18 cellular contexts compared by ENCODE assay signal in genomic region chr2:39849982-39850526, GRCh38.
DNase-seq lines count a peak whose midpoint lies in the region; ATAC-seq, FAIRE-seq and TF ChIP-seq lines count a peak whose summit lies in the region.
"Had no signal": no experiment of that assay in that cellular context is flagged by ENCODE, and none has a peak within 500 bp of the region (broad histone marks: within the 10 kb centered on the region; RNA-seq: fewer than 3 reads in every experiment).

No MANE protein-coding gene starts in this region.

- TF ChIP-seq CTCF in HepG2 (CRISPR knock-in tag; IDR thresholded peaks at IDR 0.05) (no peak), right lobe of liver (IDR thresholded peaks at IDR 0.05) (no peak), bronchial epithelial cell (IDR thresholded peaks at IDR 0.05; ENCODE audit: insufficient read depth, low read length, severe bottlenecking) (no peak), heart left ventricle (IDR thresholded peaks at IDR 0.05) (no peak)

- H3K4me2 ChIP-seq in HepG2 (ENCODE audit: low read depth, low read length): no peak overlapping the region

- no peaks in the 10 kb centered on the region for H3K79me2 ChIP-seq in HepG2 (ENCODE audit: insufficient read depth, low read length)

- no peak for TF ChIP-seq RAD21 in HepG2 (CRISPR knock-in tag; IDR thresholded peaks at IDR 0.05)

- CTCF ChIA-PET in HepG2 (lab: Yijun Ruan, JAX; ENCODE audit: low intra/inter-chr PET ratio, low total read pairs): no interaction called here

- FAIRE-seq in HepG2 (lab: Jason Lieb, UNC) (peak; percentile 64), bronchial epithelial cell (lab: Jason Lieb, UNC) (no peak)
- FAIRE-seq: D721Med, GM12891, GM19239 had no signal

- no TSS peak for BruUV-seq in HepG2 (replicated peaks; lab: Mats Ljungman, UMichigan)

- H3K36me3 ChIP-seq in HepG2 (replicated peaks in 1 of 2; ENCODE audit: control insufficient read depth in 1 of 2, insufficient read depth in 2 of 2, low read length in 2 of 2) (no peaks in the 10 kb centered on the region), right lobe of liver (no peaks in the 10 kb centered on the region), bronchial epithelial cell (ENCODE audit: control insufficient read depth, insufficient read depth, low read length) (no peaks in the 10 kb centered on the region), heart left ventricle (no peaks in the 10 kb centered on the region)
- H3K36me3 ChIP-seq: HAP-1 had no signal

- no peak for TF ChIP-seq EP300 in HepG2 (IDR thresholded peaks at IDR 0.05; ENCODE audit: low read depth in 2 of 2, low read length in 2 of 2)
- no peak for TF ChIP-seq EP300 in HepG2 (CRISPR knock-in tag; IDR thresholded peaks at IDR 0.05; ENCODE audit: borderline replicate concordance)

- TF ChIP-seq POLR2A in HepG2 (IDR thresholded peaks at IDR 0.05; ENCODE audit: insufficient read depth in 1 of 2, low read depth in 2 of 2, low read length in 2 of 2) (no peak), right lobe of liver (IDR thresholded peaks at IDR 0.05) (no peak), heart left ventricle (IDR thresholded peaks at IDR 0.05) (no peak)

- H2AFZ ChIP-seq in HepG2 (ENCODE audit: low read length): no peak overlapping the region
- H2AFZ ChIP-seq: GM23248 had no signal

- peak; percentile 71 for DNase-seq in HepG2 (ENCODE audit: low spot score)
- no peak for DNase-seq in right lobe of liver
- peak; percentile 58 for DNase-seq in NCI-H69 (lab: John Stamatoyannopoulos, UW)
- DNase-seq in bronchial epithelial cell (ENCODE audit: low read depth): peak; percentile 63
- DNase-seq in RPMI8226: no peak
- DNase-seq in NCI-H2081 treated with DMSO at 0.1 percent for 48 hours (lab: John Stamatoyannopoulos, UW): no peak
- DNase-seq in heart left ventricle: no peak
- DNase-seq: 8988T; Caco-2; CD4-positive, alpha-beta T cell; DMS79 treated with DMSO at 0.1 percent for 48 hours; EL; GM23248 had no signal

- H3K4me1 ChIP-seq in HepG2 (ENCODE audit: insufficient read depth, low read length) (peaks cover 16% of the 10 kb centered on the region), right lobe of liver (no peaks in the 10 kb centered on the region), heart left ventricle (peaks cover 0 to 11% (median 0%) of the 10 kb centered on the region in 12 donors)
- H3K4me1 ChIP-seq: Caco-2 had no signal

- 0% methylated on average over 4 of the region's 4 CpGs for WGBS in HepG2 (ENCODE audit: low lambda C conversion rate)
- 41% methylated on average over 4 of the region's 4 CpGs for WGBS in right lobe of liver (ENCODE audit: insufficient coverage, low coverage, low lambda C conversion rate, missing lambda C conversion rate)
- WGBS in heart left ventricle, 4 donors: 82 to 85% (median 84%) methylated on average over 4 of the region's 4 CpGs

- in situ Hi-C loops in HepG2 (cut with HindIII; ENCODE audit: extremely low pct_ligation_motif_present, low pct_unique_long_range_greater_than_20kb): no loop called here

- POLR2A ChIA-PET in HepG2 (lab: Yijun Ruan, JAX): no interaction called here

- intact Hi-C loops in HepG2 (cut with micrococcal nuclease; ENCODE audit: unreplicated experiment): no loop called here
- intact Hi-C loops in right lobe of liver (cut with DNase I): no loop called here
- intact Hi-C loops in heart left ventricle (cut with DNase I): no loop called here

- H3K27me3 ChIP-seq in HepG2 (ENCODE audit: control insufficient read depth in 1 of 2, insufficient read depth in 2 of 2, low read length in 2 of 2): 0 out of 5 replicates have a peak, but pooled peaks cover 0 to 3% of the 10 kb centered on the region in 2 experiments
- H3K27me3 ChIP-seq in right lobe of liver: peaks cover 0 to 5% of the 10 kb centered on the region in 2 donors
- no peaks in the 10 kb centered on the region for H3K27me3 ChIP-seq in bronchial epithelial cell (ENCODE audit: control insufficient read depth, insufficient read depth, low read length)
- no peaks in the 10 kb centered on the region for H3K27me3 ChIP-seq in heart left ventricle

- H3K9me3 ChIP-seq in HepG2 (ENCODE audit: low read length): no peaks in the 10 kb centered on the region
- H3K9me3 ChIP-seq in right lobe of liver: no peaks in the 10 kb centered on the region
- no peaks in the 10 kb centered on the region for H3K9me3 ChIP-seq in heart left ventricle
- H3K9me3 ChIP-seq: Caco-2, HAP-1 had no signal

- H3K4me3 ChIP-seq in HepG2 (replicated peaks in 1 of 3; ENCODE audit: insufficient read depth in 1 of 3, low read depth in 2 of 3, low read length in 3 of 3) (no peak overlapping the region), right lobe of liver (no peak overlapping the region), bronchial epithelial cell (ENCODE audit: low read depth, low read length) (no peak overlapping the region), heart left ventricle (no peak overlapping the region)
- H3K4me3 ChIP-seq: GM23248, HAP-1 had no signal

- no peaks in the 10 kb centered on the region for H4K20me1 ChIP-seq in HepG2 (ENCODE audit: insufficient read depth, low read length)

- H3K27ac ChIP-seq in HepG2 (ENCODE audit: extremely low read length, insufficient read depth, low read length): no peak overlapping the region
- no peak overlapping the region for H3K27ac ChIP-seq in right lobe of liver
- no peak overlapping the region for H3K27ac ChIP-seq in heart left ventricle
- H3K27ac ChIP-seq: C4-2B, GM23248 had no signal

- H3K9ac ChIP-seq in HepG2 (ENCODE audit: insufficient read depth, low read depth, low read length): no peak overlapping the region
- H3K9ac ChIP-seq: GM23248 had no signal

- ATAC-seq in HepG2: peak; percentile 95
- ATAC-seq in right lobe of liver: no peak
- no peak for ATAC-seq in heart left ventricle

TF ChIP-seq in HepG2, 621 proteins besides CTCF, POLR2A, EP300 and RAD21 (continues in another document):
- TF ChIP-seq ARID3A (IDR thresholded peaks at IDR 0.05; ENCODE audit: low read depth, low read length): no peak
- TF ChIP-seq MYPOP (CRISPR knock-in tag; IDR thresholded peaks at IDR 0.05): no peak
- TF ChIP-seq ETV5 (CRISPR knock-in tag; IDR thresholded peaks at IDR 0.05; ENCODE audit: borderline replicate concordance): peak; percentile 67; the same call in 1 of the 2 replicates
- TF ChIP-seq ZNF768 (CRISPR knock-in tag; IDR thresholded peaks at IDR 0.05): no peak
- TF ChIP-seq EZH2 (conservative IDR thresholded peaks at IDR 0.05; ENCODE audit: low read depth, low read length): no peak
- TF ChIP-seq TCF7 (IDR thresholded peaks at IDR 0.05; ENCODE audit: low read depth): 0 out of 2 replicates have a peak, but pooled peaks have one; percentile 31
- TF ChIP-seq MIXL1 (CRISPR knock-in tag; IDR thresholded peaks at IDR 0.05): 0 out of 2 replicates have a peak, but pooled peaks have one; percentile 27
- TF ChIP-seq SAP130 (CRISPR knock-in tag; IDR thresholded peaks at IDR 0.05; ENCODE audit: low read depth): peak; percentile 21; the same call in 1 of the 2 replicates
- TF ChIP-seq SOX6 (IDR thresholded peaks at IDR 0.05): no peak
- peak; percentile 44; the same call in 1 of the 2 replicates for TF ChIP-seq SOX6 (CRISPR knock-in tag; IDR thresholded peaks at IDR 0.05)
- TF ChIP-seq ZNF33B (CRISPR knock-in tag; IDR thresholded peaks at IDR 0.05): no peak
- TF ChIP-seq ZGPAT (CRISPR knock-in tag; IDR thresholded peaks at IDR 0.05): no peak
- TF ChIP-seq ZFY (CRISPR knock-in tag; IDR thresholded peaks at IDR 0.05): no peak
- TF ChIP-seq SOX5 (CRISPR knock-in tag; IDR thresholded peaks at IDR 0.05; ENCODE audit: borderline replicate concordance): peak; percentile 57; the same call in 1 of the 2 replicates

Comparison
In these comparisons a context has a peak if more than half of its experiments do, and no peak if none do; other contexts are left out.
1. DNase-seq: peak in HepG2 (single experiment), NCI-H69 (single experiment) and bronchial epithelial cell (single experiment); none in right lobe of liver (0 of 3), RPMI8226 (single experiment), NCI-H2081 treated with DMSO at 0.1 percent for 48 hours (single experiment) and heart left ventricle (0 of 5).